ENCODE assay signal across 8 cellular contexts in genomic region chrX:119118780-119119395, GRCh38. TPM values are rescaled to one million over a fixed set of nuclear protein-coding genes. Genes with fewer than 3 reads are reported as not detected.
DNase-seq lines count a peak whose midpoint lies in the region; ATAC-seq and TF ChIP-seq lines count a peak whose summit lies in the region.

No MANE protein-coding gene starts in this region.

- no peaks in the 10 kb centered on the region for H3K9me3 ChIP-seq in Karpas-422 (ENCODE audit: low read length)

- no peaks in the 10 kb centered on the region for H3K27me3 ChIP-seq in Karpas-422 (ENCODE audit: low read length)

- H3K4me2 ChIP-seq in Karpas-422 (ENCODE audit: low read depth, low read length, poor library complexity, severe bottlenecking), result no peak overlapping the region

- H2AFZ ChIP-seq in Karpas-422 (ENCODE audit: low read length), result no peak overlapping the region

- no peaks in the 10 kb centered on the region for H3K9me2 ChIP-seq in Karpas-422 (replicated peaks; ENCODE audit: insufficient read depth, low read length)

- H3K27ac ChIP-seq in Karpas-422 (ENCODE audit: low read length), result no peak overlapping the region

- ATAC-seq in GM21367 (IDR thresholded peaks at IDR 0.05; ENCODE audit: unreplicated experiment) (peak; percentile 73), left lobe of liver (peak; percentile 78)

- no peaks in the 10 kb centered on the region for H3K79me2 ChIP-seq in Karpas-422 (ENCODE audit: low read length)

- peaks cover 11% of the 10 kb centered on the region for H3K4me1 ChIP-seq in Karpas-422 (ENCODE audit: low read length)

- H4K20me1 ChIP-seq in Karpas-422 (ENCODE audit: insufficient read depth, low read depth, low read length), result no peaks in the 10 kb centered on the region

- peak; percentile 80 for TF ChIP-seq CTCF in cardiac fibroblast (IDR thresholded peaks at IDR 0.05; ENCODE audit: low read depth, low read length)

- DNase-seq in EH (ENCODE audit: low read depth) (peak; percentile 54), Karpas-422 (peak; percentile 89), UCSD-AML1 (lab: John Stamatoyannopoulos, UW; ENCODE audit: unreplicated experiment) (peak; percentile 37), cardiac fibroblast (ENCODE audit: low read depth in 2 of 2) (peak; percentile 58 to 59), left lobe of liver (ENCODE audit: low spot score) (peak; percentile 46), DMS153 (lab: John Stamatoyannopoulos, UW) (no peak)
- DNase-seq in stimulated activated CD8-positive, alpha-beta memory T cell treated with anti-CD3 and anti-CD28 coated beads, Interleukin-12 subunit alpha, Interleukin-12 subunit beta, amount 100 ng/mL, for 4 hours (ENCODE audit: low read depth), result peak; percentile 1

- H3K4me3 ChIP-seq in Karpas-422 (ENCODE audit: low read length) (no peak overlapping the region), cardiac fibroblast (replicated peaks in 1 of 2; ENCODE audit: low read depth in 2 of 2, low read length in 2 of 2) (no peak overlapping the region)

- H3K36me3 ChIP-seq in Karpas-422 (ENCODE audit: insufficient read depth, low read length), result no peaks in the 10 kb centered on the region

- no peak overlapping the region for H3K9ac ChIP-seq in Karpas-422 (ENCODE audit: low read length)

RNA-seq across cellular contexts. Expression of gene KIAA1210, which starts 8.7 kb away (rescaled TPM):
- total RNA-seq in Karpas-422 (2014; rRNA removed; shearing (Covaris generic); ENCODE audit: low replicate concordance), result 0.87 and 1.2 TPM in 2 replicates
- not detected for total RNA-seq in left lobe of liver

RNA-seq across cellular contexts. Expression of gene CT47C1, which starts 46.1 kb away (rescaled TPM):
- not detected in 2 replicates for total RNA-seq in Karpas-422 (2014; rRNA removed; shearing (Covaris generic); ENCODE audit: low replicate concordance)
- total RNA-seq in left lobe of liver, result not detected
